1 cellular context compared by ENCODE assay signal in the genomic region with DNA sequence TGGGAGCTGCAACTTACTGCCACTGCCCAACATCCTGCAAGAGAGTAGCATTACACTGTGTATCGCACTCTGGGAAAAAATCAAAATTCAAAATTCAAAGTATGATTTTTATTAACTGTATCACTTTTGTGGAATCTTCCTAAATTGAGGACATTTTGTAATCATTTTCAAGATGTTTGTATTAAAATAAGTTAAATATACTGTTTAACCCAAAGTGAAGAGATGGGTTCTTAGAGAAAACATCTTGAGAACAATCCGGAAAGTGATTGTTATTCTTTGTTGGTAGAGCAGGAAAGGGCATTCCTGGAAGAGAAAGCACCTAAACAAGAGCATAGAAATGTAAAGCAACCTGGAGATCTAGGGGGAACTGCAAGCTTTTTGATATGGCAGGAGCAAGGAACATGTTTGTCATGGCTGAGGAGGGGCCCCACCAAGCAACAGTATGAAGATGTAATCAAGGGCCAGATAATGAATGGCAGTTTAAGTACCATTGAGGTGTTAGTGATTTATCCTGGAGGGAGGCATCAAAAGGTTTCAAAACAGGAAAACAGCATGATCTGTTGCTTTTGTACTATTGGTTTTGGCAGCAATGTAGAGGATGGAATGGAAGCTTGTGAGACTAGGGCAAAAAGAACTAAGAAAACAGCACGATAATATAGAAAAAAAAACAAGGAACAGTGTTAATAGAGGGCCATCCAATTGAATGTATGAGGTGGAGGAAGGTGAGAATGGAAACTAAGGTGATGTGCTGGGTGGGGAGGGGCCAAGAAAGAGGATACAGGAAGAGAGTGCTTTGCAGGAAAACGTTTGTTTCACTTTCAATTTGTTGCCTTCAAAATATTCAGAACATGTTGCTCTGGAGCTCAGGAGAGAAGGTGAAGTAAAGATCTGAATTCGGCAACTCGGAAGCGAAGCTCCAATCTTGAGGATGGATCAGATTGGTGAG.
TF ChIP-seq lines count a peak whose summit lies in the region.

No MANE protein-coding gene starts in this region.

TF ChIP-seq in IMR-90, 13 proteins besides CTCF, POLR2A, EP300 and RAD21:
- TF ChIP-seq BHLHE40 (IDR thresholded peaks at IDR 0.05; ENCODE audit: low read depth, low read length) (no peak), CEBPB (IDR thresholded peaks at IDR 0.05; ENCODE audit: low read depth, low read length) (no peak), CHD1 (IDR thresholded peaks at IDR 0.05; ENCODE audit: low read depth, low read length) (no peak), NFE2L2 (IDR thresholded peaks at IDR 0.05; ENCODE audit: low read depth, low read length) (no peak), MXI1 (IDR thresholded peaks at IDR 0.05; ENCODE audit: borderline replicate concordance, low read depth, low read length) (no peak), MAFK (IDR thresholded peaks at IDR 0.05; ENCODE audit: low read depth, low read length) (no peak), FOS (IDR thresholded peaks at IDR 0.05; ENCODE audit: low read depth, low read length) (no peak), RFX5 (IDR thresholded peaks at IDR 0.05; ENCODE audit: low read depth, low read length) (no peak), SMC3 (IDR thresholded peaks at IDR 0.05; ENCODE audit: low read depth, low read length) (no peak)
- TF ChIP-seq, protein P1, sequence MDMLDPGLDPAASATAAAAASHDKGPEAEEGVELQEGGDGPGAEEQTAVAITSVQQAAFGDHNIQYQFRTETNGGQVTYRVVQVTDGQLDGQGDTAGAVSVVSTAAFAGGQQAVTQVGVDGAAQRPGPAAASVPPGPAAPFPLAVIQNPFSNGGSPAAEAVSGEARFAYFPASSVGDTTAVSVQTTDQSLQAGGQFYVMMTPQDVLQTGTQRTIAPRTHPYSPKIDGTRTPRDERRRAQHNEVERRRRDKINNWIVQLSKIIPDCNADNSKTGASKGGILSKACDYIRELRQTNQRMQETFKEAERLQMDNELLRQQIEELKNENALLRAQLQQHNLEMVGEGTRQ (IDR thresholded peaks at IDR 0.05; ENCODE audit: low read depth, low read length): no peak
- TF ChIP-seq, protein P2, sequence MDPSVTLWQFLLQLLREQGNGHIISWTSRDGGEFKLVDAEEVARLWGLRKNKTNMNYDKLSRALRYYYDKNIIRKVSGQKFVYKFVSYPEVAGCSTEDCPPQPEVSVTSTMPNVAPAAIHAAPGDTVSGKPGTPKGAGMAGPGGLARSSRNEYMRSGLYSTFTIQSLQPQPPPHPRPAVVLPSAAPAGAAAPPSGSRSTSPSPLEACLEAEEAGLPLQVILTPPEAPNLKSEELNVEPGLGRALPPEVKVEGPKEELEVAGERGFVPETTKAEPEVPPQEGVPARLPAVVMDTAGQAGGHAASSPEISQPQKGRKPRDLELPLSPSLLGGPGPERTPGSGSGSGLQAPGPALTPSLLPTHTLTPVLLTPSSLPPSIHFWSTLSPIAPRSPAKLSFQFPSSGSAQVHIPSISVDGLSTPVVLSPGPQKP (IDR thresholded peaks at IDR 0.05; ENCODE audit: borderline replicate concordance, low read depth, low read length): no peak
